ENCODE assay signal across 35 cellular contexts in the genomic region with DNA sequence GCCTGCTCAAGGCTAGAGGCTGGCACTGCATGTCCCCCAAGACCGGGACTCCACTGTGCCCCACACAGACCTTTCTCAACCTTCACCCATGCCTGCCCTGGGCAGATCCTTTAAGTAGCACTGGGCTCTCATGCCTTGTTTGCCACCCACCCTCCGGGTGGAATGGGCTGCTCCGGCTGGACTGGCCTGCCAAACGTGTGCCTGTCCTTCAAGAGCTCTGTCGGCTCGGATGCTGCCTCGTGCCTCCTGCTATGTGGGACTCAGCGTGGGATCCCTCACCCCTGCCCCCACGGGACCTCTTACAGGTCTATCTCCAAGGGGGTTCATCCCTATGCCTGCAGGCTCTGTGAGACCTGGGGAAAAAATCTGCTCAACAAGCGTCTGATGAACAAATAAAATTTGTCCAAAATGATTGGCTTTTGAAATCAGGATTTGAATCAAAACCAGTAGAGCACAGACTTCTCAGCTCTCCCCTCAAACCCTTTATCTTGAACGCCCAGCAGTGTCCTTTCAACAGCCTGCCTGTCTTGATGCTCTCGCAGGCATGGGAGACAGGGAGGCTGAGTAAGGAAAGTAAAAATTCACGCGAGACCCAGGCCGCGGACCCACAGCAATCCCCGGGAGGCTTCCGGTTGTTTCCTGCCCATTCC. TPM values are rescaled to one million over a fixed set of nuclear protein-coding genes. Genes with fewer than 3 reads are reported as not detected.
"Had no signal": no experiment of that assay in that cellular context is flagged by ENCODE, and none has a peak within 500 bp of the region (broad histone marks: within the 10 kb centered on the region; RNA-seq: fewer than 3 reads in every experiment).

No MANE protein-coding gene starts in this region.

- H3K36me3 ChIP-seq: ascending aorta, cardiac muscle cell, WERI-Rb-1 had no signal

- H3K4me3 ChIP-seq: ascending aorta, cardiac muscle cell, PC-9 had no signal

- DNase-seq: activated CD4-positive, alpha-beta memory T cell treated with anti-CD3 and anti-CD28 coated beads, Interleukin-2, amount 10 ng/mL, durations not matched to agents 7 days and 5 days; activated CD4-positive, alpha-beta T cell treated with anti-CD3 and anti-CD28 coated beads for 1 hour; activated CD4-positive, alpha-beta T cell treated with anti-CD3 and anti-CD28 coated beads for 48 hours; activated CD4-positive, CD25-positive, alpha-beta regulatory T cell; activated CD8-positive, alpha-beta memory T cell treated with anti-CD3 and anti-CD28 coated beads for 24 hours; activated CD8-positive, alpha-beta memory T cell treated with anti-CD3 and anti-CD28 coated beads, Interleukin-2, amount 10 ng/mL, durations not matched to agents 7 days and 5 days; activated effector memory CD4-positive, alpha-beta T cell treated with anti-CD3 and anti-CD28 coated beads, Interleukin-2, amount 50 U/mL, for 16 hours; activated naive CD4-positive, alpha-beta T cell; activated naive CD8-positive, alpha-beta T cell treated with anti-CD3 and anti-CD28 coated beads, Interleukin-2, amount 10 ng/mL, durations not matched to agents 7 days and 5 days; activated T-cell treated with anti-CD3 and anti-CD28 coated beads, Interleukin-2, amount 50 U/mL, for 1 hour; activated T-cell treated with anti-CD3 and anti-CD28 coated beads, Interleukin-2, amount 50 U/mL, for 72 hours; amygdala; MM.1S; NCI-H1105; NCI-H1436; NCI-H1694; NCI-H1930; NCI-H2081 treated with DMSO at 0.1 percent for 48 hours; NCI-H226; NCI-H446 treated with DMSO at 0.1 percent for 48 hours; NCI-H524; PC-9; Right ventricle myocardium superior; SW 1271; T-helper 1 cell; T-helper 2 cell; T-helper 9 cell; WERI-Rb-1 had no signal

- H3K9me3 Mint-ChIP-seq: activated CD4-positive, alpha-beta memory T cell treated with anti-CD3 and anti-CD28 coated beads, Interleukin-2, amount 10 ng/mL, durations not matched to agents 7 days and 5 days; activated naive CD4-positive, alpha-beta T cell treated with anti-CD3 and anti-CD28 coated beads, Interleukin-2, amount 50 U/mL, for 24 hours; activated naive CD8-positive, alpha-beta T cell treated with anti-CD3 and anti-CD28 coated beads, Interleukin-2, amount 10 ng/mL, durations not matched to agents 7 days and 5 days; activated T-cell treated with anti-CD3 and anti-CD28 coated beads, Interleukin-2, amount 50 U/mL, for 72 hours; activated T-helper 17 cell treated with anti-CD3 and anti-CD28 coated beads, Interleukin-2, amount 50 U/mL, for 72 hours had no signal

- H3K36me3 Mint-ChIP-seq: activated CD8-positive, alpha-beta memory T cell treated with anti-CD3 and anti-CD28 coated beads, Interleukin-2, amount 10 ng/mL, durations not matched to agents 7 days and 5 days; activated naive CD8-positive, alpha-beta T cell treated with anti-CD3 and anti-CD28 coated beads, Interleukin-2, amount 10 ng/mL, durations not matched to agents 7 days and 5 days had no signal

- ATAC-seq: activated CD8-positive, alpha-beta memory T cell treated with anti-CD3 and anti-CD28 coated beads, Interleukin-2, amount 10 ng/mL, durations not matched to agents 7 days and 5 days; activated T-cell treated with anti-CD3 and anti-CD28 coated beads, Interleukin-2, amount 50 U/mL, for 72 hours; activated T-helper 17 cell treated with anti-CD3 and anti-CD28 coated beads, Interleukin-2, amount 50 U/mL, for 72 hours had no signal

- H3K4me1 ChIP-seq: ascending aorta had no signal

- H3K4me1 Mint-ChIP-seq: activated CD4-positive, alpha-beta memory T cell treated with anti-CD3 and anti-CD28 coated beads, Interleukin-2, amount 10 ng/mL, durations not matched to agents 7 days and 5 days; activated CD8-positive, alpha-beta memory T cell treated with anti-CD3 and anti-CD28 coated beads, Interleukin-2, amount 10 ng/mL, durations not matched to agents 7 days and 5 days; activated naive CD8-positive, alpha-beta T cell treated with anti-CD3 and anti-CD28 coated beads, Interleukin-2, amount 10 ng/mL, durations not matched to agents 7 days and 5 days had no signal

- H3K4me3 Mint-ChIP-seq: activated CD4-positive, alpha-beta memory T cell treated with anti-CD3 and anti-CD28 coated beads, Interleukin-2, amount 10 ng/mL, durations not matched to agents 7 days and 5 days; activated CD8-positive, alpha-beta memory T cell treated with anti-CD3 and anti-CD28 coated beads, Interleukin-2, amount 10 ng/mL, durations not matched to agents 7 days and 5 days; activated naive CD4-positive, alpha-beta T cell treated with anti-CD3 and anti-CD28 coated beads, Interleukin-2, amount 50 U/mL, for 24 hours; activated naive CD8-positive, alpha-beta T cell treated with anti-CD3 and anti-CD28 coated beads, Interleukin-2, amount 10 ng/mL, durations not matched to agents 7 days and 5 days; activated T-cell treated with anti-CD3 and anti-CD28 coated beads, Interleukin-2, amount 50 U/mL, for 72 hours; activated T-helper 17 cell treated with anti-CD3 and anti-CD28 coated beads, Interleukin-2, amount 50 U/mL, for 72 hours had no signal

- H3K27ac ChIP-seq: ascending aorta, cardiac muscle cell, KMS-11, PC-9, RWPE1, WERI-Rb-1 had no signal

- H3K27me3 ChIP-seq: ascending aorta, cardiac muscle cell had no signal

- H3K27me3 Mint-ChIP-seq: activated CD4-positive, alpha-beta memory T cell treated with anti-CD3 and anti-CD28 coated beads, Interleukin-2, amount 10 ng/mL, durations not matched to agents 7 days and 5 days; activated CD8-positive, alpha-beta memory T cell treated with anti-CD3 and anti-CD28 coated beads, Interleukin-2, amount 10 ng/mL, durations not matched to agents 7 days and 5 days; activated naive CD4-positive, alpha-beta T cell treated with anti-CD3 and anti-CD28 coated beads, Interleukin-2, amount 50 U/mL, for 24 hours; activated naive CD8-positive, alpha-beta T cell treated with anti-CD3 and anti-CD28 coated beads, Interleukin-2, amount 10 ng/mL, durations not matched to agents 7 days and 5 days; activated T-helper 17 cell treated with anti-CD3 and anti-CD28 coated beads, Interleukin-2, amount 50 U/mL, for 72 hours had no signal

- H3K9me3 ChIP-seq: ascending aorta had no signal

- H3K27ac Mint-ChIP-seq: activated CD4-positive, alpha-beta memory T cell treated with anti-CD3 and anti-CD28 coated beads, Interleukin-2, amount 10 ng/mL, durations not matched to agents 7 days and 5 days; activated CD8-positive, alpha-beta memory T cell treated with anti-CD3 and anti-CD28 coated beads, Interleukin-2, amount 10 ng/mL, durations not matched to agents 7 days and 5 days; activated naive CD4-positive, alpha-beta T cell treated with anti-CD3 and anti-CD28 coated beads, Interleukin-2, amount 50 U/mL, for 24 hours; activated naive CD8-positive, alpha-beta T cell treated with anti-CD3 and anti-CD28 coated beads, Interleukin-2, amount 10 ng/mL, durations not matched to agents 7 days and 5 days; activated T-cell treated with anti-CD3 and anti-CD28 coated beads, Interleukin-2, amount 50 U/mL, for 72 hours; activated T-helper 17 cell treated with anti-CD3 and anti-CD28 coated beads, Interleukin-2, amount 50 U/mL, for 72 hours had no signal

RNA-seq across cellular contexts. Expression of gene CRB2, which starts 56.3 kb away (rescaled TPM):
- total RNA-seq: activated CD8-positive, alpha-beta memory T cell treated with anti-CD3 and anti-CD28 coated beads, Interleukin-2, amount 10 ng/mL, durations not matched to agents 7 days and 5 days; activated naive CD8-positive, alpha-beta T cell treated with anti-CD3 and anti-CD28 coated beads, Interleukin-2, amount 10 ng/mL, durations not matched to agents 7 days and 5 days; activated T-cell treated with anti-CD3 and anti-CD28 coated beads, Interleukin-2, amount 50 U/mL, for 72 hours; ascending aorta; LHCN-M2; PC-9; Right ventricle myocardium superior had no signal
